Comparison of ENCODE assay signal across 1 cellular context in genomic region chr16:84703671-84704070, GRCh38.
TF ChIP-seq lines count a peak whose summit lies in the region.

No MANE protein-coding gene starts in this region.

TF ChIP-seq in WTC11, 78 proteins besides CTCF, POLR2A, EP300 and RAD21:
- TF ChIP-seq TEAD4 (CRISPR knock-in tag; IDR thresholded peaks at IDR 0.05) = no peak
